ENCODE assay signal across 23 cellular contexts in the genomic region with DNA sequence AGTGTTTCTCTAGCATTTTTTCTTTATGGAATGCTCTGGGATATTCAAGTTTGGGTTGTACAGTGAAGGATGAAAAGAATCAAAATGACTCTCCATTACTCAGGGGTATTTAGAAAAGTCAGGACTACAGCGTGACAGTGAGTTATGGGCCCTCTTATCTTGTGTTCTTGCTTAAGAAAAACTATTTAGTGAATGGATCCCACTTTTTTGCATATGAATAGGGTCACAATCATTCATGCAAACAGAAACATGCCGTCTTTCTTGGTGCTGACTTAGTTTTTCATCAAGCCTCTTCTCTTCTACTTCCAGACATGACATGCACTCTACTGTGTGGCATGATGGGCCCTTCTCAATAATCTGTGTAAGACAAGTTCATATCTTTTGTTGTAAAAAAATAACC.
"Had no signal": no experiment of that assay in that cellular context is flagged by ENCODE, and none has a peak within 500 bp of the region (broad histone marks: within the 10 kb centered on the region; RNA-seq: fewer than 3 reads in every experiment).

No MANE protein-coding gene starts in this region.

- DNase-seq: activated CD4-positive, alpha-beta memory T cell treated with anti-CD3 and anti-CD28 coated beads, Interleukin-2, amount 10 ng/mL, durations not matched to agents 7 days and 5 days; activated CD4-positive, alpha-beta T cell treated with anti-CD3 and anti-CD28 coated beads for 36 hours; activated CD4-positive, alpha-beta T cell treated with anti-CD3 and anti-CD28 coated beads, Interleukin-2, amount 50 U/mL, for 1 hour; activated gamma-delta T cell treated with Interleukin-2 at 50 U/mL for 16 hours; activated naive CD4-positive, alpha-beta T cell treated with anti-CD3 and anti-CD28 coated beads, Interleukin-2, amount 10 ng/mL, durations not matched to agents 7 days and 5 days; activated naive CD8-positive, alpha-beta T cell treated with anti-CD3 and anti-CD28 coated beads for 36 hours; activated T-cell treated with anti-CD3 and anti-CD28 coated beads for 4 hours; activated T-cell treated with anti-CD3 and anti-CD28 coated beads, Interleukin-2, amount 50 U/mL, for 72 hours; caudate nucleus; MG63; MV-4-11; NCI-H1092 treated with DMSO at 0.1 percent for 48 hours; NCI-H1417 treated with DMSO at 0.1 percent for 48 hours; NCI-H1694 treated with DMSO at 0.1 percent for 48 hours; NCI-H2029 treated with DMSO at 0.1 percent for 48 hours; NCI-H345; NCI-H510A; NCI-H526 treated with DMSO at 0.1 percent for 48 hours; NCI-H82; T-helper 1 cell had no signal

- H3K27ac ChIP-seq: breast epithelium, SK-N-MC, VCaP had no signal

- H3K4me3 ChIP-seq: breast epithelium, MG63, SK-N-MC had no signal

- H3K36me3 ChIP-seq: breast epithelium, MG63 had no signal

- H3K4me1 ChIP-seq: breast epithelium had no signal

- H3K27me3 ChIP-seq: breast epithelium, MG63 had no signal

- ATAC-seq: activated CD4-positive, alpha-beta T cell treated with anti-CD3 and anti-CD28 coated beads for 36 hours; activated T-cell treated with anti-CD3 and anti-CD28 coated beads, Interleukin-2, amount 50 U/mL, for 72 hours had no signal

- H3K9me3 ChIP-seq: breast epithelium, MG63 had no signal
